1 cellular context compared by ENCODE assay signal in genomic region chr17:43360739-43361498, GRCh38.
TF ChIP-seq lines count a peak whose summit lies in the region.

No MANE protein-coding gene starts in this region.

TF ChIP-seq in HepG2, 621 proteins besides CTCF, POLR2A, EP300 and RAD21 (continued from another document and continues in another):
- TF ChIP-seq, protein P1, sequence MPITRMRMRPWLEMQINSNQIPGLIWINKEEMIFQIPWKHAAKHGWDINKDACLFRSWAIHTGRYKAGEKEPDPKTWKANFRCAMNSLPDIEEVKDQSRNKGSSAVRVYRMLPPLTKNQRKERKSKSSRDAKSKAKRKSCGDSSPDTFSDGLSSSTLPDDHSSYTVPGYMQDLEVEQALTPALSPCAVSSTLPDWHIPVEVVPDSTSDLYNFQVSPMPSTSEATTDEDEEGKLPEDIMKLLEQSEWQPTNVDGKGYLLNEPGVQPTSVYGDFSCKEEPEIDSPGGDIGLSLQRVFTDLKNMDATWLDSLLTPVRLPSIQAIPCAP (CRISPR knock-in tag; IDR thresholded peaks at IDR 0.05; ENCODE audit: low read depth), result peak; percentile 97
- TF ChIP-seq NFE2L1 (CRISPR knock-in tag; IDR thresholded peaks at IDR 0.05; ENCODE audit: borderline replicate concordance) (no peak), NFE2L2 (IDR thresholded peaks at IDR 0.05; ENCODE audit: low read length) (peak; percentile 2; the same call in 1 of the 2 replicates), ZNF547 (CRISPR knock-in tag; IDR thresholded peaks at IDR 0.05) (peak; percentile 94), KLF16 (CRISPR knock-in tag; IDR thresholded peaks at IDR 0.05) (peak; percentile 92 to 100; a peak in 3 of 4 replicates), JUNB (CRISPR knock-in tag; IDR thresholded peaks at IDR 0.05; ENCODE audit: borderline replicate concordance) (peak; percentile 93), ZBTB42 (CRISPR knock-in tag; IDR thresholded peaks at IDR 0.05) (peak; percentile 67; the same call in 1 of the 2 replicates), ZNF674 (CRISPR knock-in tag; IDR thresholded peaks at IDR 0.05; ENCODE audit: low read depth) (peak; percentile 97; the same call in 1 of the 2 replicates), SATB2 (CRISPR knock-in tag; IDR thresholded peaks at IDR 0.05) (peak; percentile 57; the same call in 1 of the 2 replicates), ZNF296 (CRISPR knock-in tag; conservative IDR thresholded peaks at IDR 0.05) (peak; percentile 34; the same call in 1 of the 2 replicates), ZNF253 (CRISPR knock-in tag; IDR thresholded peaks at IDR 0.05; ENCODE audit: borderline replicate concordance) (peak; percentile 96), ZNF788 (CRISPR knock-in tag; IDR thresholded peaks at IDR 0.05; ENCODE audit: borderline replicate concordance) (peak; percentile 81; the same call in 1 of the 2 replicates), RFXANK (CRISPR knock-in tag; IDR thresholded peaks at IDR 0.05) (no peak; the same call in 1 of the 2 replicates), ZNF75D (CRISPR knock-in tag; IDR thresholded peaks at IDR 0.05; ENCODE audit: borderline replicate concordance) (0 out of 2 replicates have a peak, but pooled peaks have one; percentile 65), PREB (CRISPR knock-in tag; IDR thresholded peaks at IDR 0.05) (no peak), ZNF816 (CRISPR knock-in tag; IDR thresholded peaks at IDR 0.05; ENCODE audit: borderline replicate concordance) (peak; percentile 86; the same call in 1 of the 2 replicates), ZBTB8A (CRISPR knock-in tag; IDR thresholded peaks at IDR 0.05; ENCODE audit: borderline replicate concordance, low read depth) (peak; percentile 87; the same call in 1 of the 2 replicates), ZMYM2 (CRISPR knock-in tag; IDR thresholded peaks at IDR 0.05) (no peak), MYC (CRISPR knock-in tag; IDR thresholded peaks at IDR 0.05; ENCODE audit: borderline replicate concordance) (peak; percentile 48; the same call in 1 of the 2 replicates), HNRNPL (IDR thresholded peaks at IDR 0.05; ENCODE audit: low read depth, low read length) (peak; percentile 79; the same call in 1 of the 2 replicates), SP140L (CRISPR knock-in tag; IDR thresholded peaks at IDR 0.05; ENCODE audit: borderline replicate concordance) (no peak), ZNF607 (CRISPR knock-in tag; IDR thresholded peaks at IDR 0.05; ENCODE audit: borderline replicate concordance) (peak; percentile 29; the same call in 1 of the 2 replicates), ZNF558 (CRISPR knock-in tag; IDR thresholded peaks at IDR 0.05; ENCODE audit: borderline replicate concordance) (peak; percentile 94; the same call in 1 of the 2 replicates), ZSCAN25 (CRISPR knock-in tag; IDR thresholded peaks at IDR 0.05) (peak; percentile 66; the same call in 1 of the 2 replicates), SNAPC5 (CRISPR knock-in tag; IDR thresholded peaks at IDR 0.05; ENCODE audit: borderline replicate concordance) (peak; percentile 99), RXRA (CRISPR knock-in tag; IDR thresholded peaks at IDR 0.05) (peak; percentile 75), ATF7-NPFF (CRISPR knock-in tag; IDR thresholded peaks at IDR 0.05; ENCODE audit: low read depth) (peak; percentile 99), SP4 (CRISPR knock-in tag; IDR thresholded peaks at IDR 0.05) (peak; percentile 72), HIVEP1 (CRISPR knock-in tag; IDR thresholded peaks at IDR 0.05) (no peak; the same call in 1 of the 2 replicates), ZFX (CRISPR knock-in tag; IDR thresholded peaks at IDR 0.05; ENCODE audit: low read depth) (peak; percentile 79), SOX6 (IDR thresholded peaks at IDR 0.05) (no peak), SOX6 (CRISPR knock-in tag; IDR thresholded peaks at IDR 0.05) (peak; percentile 84), ZNF451 (CRISPR knock-in tag; IDR thresholded peaks at IDR 0.05) (0 out of 2 replicates have a peak, but pooled peaks have one; percentile 46), XRCC5 (optimal IDR thresholded peaks at IDR 0.05; ENCODE audit: low read length) (peak; percentile 1), TRIM22 (IDR thresholded peaks at IDR 0.05) (no peak), RCOR2 (CRISPR knock-in tag; IDR thresholded peaks at IDR 0.05) (0 out of 2 replicates have a peak, but pooled peaks have one; percentile 69), TEAD3 (CRISPR knock-in tag; optimal IDR thresholded peaks at IDR 0.05; ENCODE audit: borderline replicate concordance) (peak; percentile 78), PLRG1 (conservative IDR thresholded peaks at IDR 0.05) (no peak), SRY (CRISPR knock-in tag; IDR thresholded peaks at IDR 0.05) (peak; percentile 66; the same call in 1 of the 2 replicates), ARNT2 (CRISPR knock-in tag; IDR thresholded peaks at IDR 0.05; ENCODE audit: low read depth) (peak; percentile 99), ZNF720 (CRISPR knock-in tag; IDR thresholded peaks at IDR 0.05) (peak; percentile 97; the same call in 1 of the 2 replicates), ZNF746 (CRISPR knock-in tag; IDR thresholded peaks at IDR 0.05) (peak; percentile 73; the same call in 1 of the 2 replicates), ZMYM4 (CRISPR knock-in tag; IDR thresholded peaks at IDR 0.05) (peak; percentile 88), ZNF430 (CRISPR knock-in tag; IDR thresholded peaks at IDR 0.05) (peak; percentile 63)
- TF ChIP-seq, protein P2, sequence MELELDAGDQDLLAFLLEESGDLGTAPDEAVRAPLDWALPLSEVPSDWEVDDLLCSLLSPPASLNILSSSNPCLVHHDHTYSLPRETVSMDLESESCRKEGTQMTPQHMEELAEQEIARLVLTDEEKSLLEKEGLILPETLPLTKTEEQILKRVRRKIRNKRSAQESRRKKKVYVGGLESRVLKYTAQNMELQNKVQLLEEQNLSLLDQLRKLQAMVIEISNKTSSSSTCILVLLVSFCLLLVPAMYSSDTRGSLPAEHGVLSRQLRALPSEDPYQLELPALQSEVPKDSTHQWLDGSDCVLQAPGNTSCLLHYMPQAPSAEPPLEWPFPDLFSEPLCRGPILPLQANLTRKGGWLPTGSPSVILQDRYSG (CRISPR knock-in tag; IDR thresholded peaks at IDR 0.05), result no peak
- TF ChIP-seq, protein P3, sequence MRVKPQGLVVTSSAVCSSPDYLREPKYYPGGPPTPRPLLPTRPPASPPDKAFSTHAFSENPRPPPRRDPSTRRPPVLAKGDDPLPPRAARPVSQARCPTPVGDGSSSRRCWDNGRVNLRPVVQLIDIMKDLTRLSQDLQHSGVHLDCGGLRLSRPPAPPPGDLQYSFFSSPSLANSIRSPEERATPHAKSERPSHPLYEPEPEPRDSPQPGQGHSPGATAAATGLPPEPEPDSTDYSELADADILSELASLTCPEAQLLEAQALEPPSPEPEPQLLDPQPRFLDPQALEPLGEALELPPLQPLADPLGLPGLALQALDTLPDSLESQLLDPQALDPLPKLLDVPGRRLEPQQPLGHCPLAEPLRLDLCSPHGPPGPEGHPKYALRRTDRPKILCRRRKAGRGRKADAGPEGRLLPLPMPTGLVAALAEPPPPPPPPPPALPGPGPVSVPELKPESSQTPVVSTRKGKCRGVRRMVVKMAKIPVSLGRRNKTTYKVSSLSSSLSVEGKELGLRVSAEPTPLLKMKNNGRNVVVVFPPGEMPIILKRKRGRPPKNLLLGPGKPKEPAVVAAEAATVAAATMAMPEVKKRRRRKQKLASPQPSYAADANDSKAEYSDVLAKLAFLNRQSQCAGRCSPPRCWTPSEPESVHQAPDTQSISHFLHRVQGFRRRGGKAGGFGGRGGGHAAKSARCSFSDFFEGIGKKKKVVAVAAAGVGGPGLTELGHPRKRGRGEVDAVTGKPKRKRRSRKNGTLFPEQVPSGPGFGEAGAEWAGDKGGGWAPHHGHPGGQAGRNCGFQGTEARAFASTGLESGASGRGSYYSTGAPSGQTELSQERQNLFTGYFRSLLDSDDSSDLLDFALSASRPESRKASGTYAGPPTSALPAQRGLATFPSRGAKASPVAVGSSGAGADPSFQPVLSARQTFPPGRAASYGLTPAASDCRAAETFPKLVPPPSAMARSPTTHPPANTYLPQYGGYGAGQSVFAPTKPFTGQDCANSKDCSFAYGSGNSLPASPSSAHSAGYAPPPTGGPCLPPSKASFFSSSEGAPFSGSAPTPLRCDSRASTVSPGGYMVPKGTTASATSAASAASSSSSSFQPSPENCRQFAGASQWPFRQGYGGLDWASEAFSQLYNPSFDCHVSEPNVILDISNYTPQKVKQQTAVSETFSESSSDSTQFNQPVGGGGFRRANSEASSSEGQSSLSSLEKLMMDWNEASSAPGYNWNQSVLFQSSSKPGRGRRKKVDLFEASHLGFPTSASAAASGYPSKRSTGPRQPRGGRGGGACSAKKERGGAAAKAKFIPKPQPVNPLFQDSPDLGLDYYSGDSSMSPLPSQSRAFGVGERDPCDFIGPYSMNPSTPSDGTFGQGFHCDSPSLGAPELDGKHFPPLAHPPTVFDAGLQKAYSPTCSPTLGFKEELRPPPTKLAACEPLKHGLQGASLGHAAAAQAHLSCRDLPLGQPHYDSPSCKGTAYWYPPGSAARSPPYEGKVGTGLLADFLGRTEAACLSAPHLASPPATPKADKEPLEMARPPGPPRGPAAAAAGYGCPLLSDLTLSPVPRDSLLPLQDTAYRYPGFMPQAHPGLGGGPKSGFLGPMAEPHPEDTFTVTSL (CRISPR knock-in tag; IDR thresholded peaks at IDR 0.05; ENCODE audit: borderline replicate concordance), result peak; percentile 40; the same call in 1 of the 2 replicates
- TF ChIP-seq, protein P4, sequence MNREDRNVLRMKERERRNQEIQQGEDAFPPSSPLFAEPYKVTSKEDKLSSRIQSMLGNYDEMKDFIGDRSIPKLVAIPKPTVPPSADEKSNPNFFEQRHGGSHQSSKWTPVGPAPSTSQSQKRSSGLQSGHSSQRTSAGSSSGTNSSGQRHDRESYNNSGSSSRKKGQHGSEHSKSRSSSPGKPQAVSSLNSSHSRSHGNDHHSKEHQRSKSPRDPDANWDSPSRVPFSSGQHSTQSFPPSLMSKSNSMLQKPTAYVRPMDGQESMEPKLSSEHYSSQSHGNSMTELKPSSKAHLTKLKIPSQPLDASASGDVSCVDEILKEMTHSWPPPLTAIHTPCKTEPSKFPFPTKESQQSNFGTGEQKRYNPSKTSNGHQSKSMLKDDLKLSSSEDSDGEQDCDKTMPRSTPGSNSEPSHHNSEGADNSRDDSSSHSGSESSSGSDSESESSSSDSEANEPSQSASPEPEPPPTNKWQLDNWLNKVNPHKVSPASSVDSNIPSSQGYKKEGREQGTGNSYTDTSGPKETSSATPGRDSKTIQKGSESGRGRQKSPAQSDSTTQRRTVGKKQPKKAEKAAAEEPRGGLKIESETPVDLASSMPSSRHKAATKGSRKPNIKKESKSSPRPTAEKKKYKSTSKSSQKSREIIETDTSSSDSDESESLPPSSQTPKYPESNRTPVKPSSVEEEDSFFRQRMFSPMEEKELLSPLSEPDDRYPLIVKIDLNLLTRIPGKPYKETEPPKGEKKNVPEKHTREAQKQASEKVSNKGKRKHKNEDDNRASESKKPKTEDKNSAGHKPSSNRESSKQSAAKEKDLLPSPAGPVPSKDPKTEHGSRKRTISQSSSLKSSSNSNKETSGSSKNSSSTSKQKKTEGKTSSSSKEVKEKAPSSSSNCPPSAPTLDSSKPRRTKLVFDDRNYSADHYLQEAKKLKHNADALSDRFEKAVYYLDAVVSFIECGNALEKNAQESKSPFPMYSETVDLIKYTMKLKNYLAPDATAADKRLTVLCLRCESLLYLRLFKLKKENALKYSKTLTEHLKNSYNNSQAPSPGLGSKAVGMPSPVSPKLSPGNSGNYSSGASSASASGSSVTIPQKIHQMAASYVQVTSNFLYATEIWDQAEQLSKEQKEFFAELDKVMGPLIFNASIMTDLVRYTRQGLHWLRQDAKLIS (CRISPR knock-in tag; IDR thresholded peaks at IDR 0.05), result peak; percentile 98
- TF ChIP-seq, protein P5, sequence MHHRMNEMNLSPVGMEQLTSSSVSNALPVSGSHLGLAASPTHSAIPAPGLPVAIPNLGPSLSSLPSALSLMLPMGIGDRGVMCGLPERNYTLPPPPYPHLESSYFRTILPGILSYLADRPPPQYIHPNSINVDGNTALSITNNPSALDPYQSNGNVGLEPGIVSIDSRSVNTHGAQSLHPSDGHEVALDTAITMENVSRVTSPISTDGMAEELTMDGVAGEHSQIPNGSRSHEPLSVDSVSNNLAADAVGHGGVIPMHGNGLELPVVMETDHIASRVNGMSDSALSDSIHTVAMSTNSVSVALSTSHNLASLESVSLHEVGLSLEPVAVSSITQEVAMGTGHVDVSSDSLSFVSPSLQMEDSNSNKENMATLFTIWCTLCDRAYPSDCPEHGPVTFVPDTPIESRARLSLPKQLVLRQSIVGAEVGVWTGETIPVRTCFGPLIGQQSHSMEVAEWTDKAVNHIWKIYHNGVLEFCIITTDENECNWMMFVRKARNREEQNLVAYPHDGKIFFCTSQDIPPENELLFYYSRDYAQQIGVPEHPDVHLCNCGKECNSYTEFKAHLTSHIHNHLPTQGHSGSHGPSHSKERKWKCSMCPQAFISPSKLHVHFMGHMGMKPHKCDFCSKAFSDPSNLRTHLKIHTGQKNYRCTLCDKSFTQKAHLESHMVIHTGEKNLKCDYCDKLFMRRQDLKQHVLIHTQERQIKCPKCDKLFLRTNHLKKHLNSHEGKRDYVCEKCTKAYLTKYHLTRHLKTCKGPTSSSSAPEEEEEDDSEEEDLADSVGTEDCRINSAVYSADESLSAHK (CRISPR knock-in tag; IDR thresholded peaks at IDR 0.05; ENCODE audit: borderline replicate concordance), result peak; percentile 90; the same call in 1 of the 2 replicates
- TF ChIP-seq, protein P6, sequence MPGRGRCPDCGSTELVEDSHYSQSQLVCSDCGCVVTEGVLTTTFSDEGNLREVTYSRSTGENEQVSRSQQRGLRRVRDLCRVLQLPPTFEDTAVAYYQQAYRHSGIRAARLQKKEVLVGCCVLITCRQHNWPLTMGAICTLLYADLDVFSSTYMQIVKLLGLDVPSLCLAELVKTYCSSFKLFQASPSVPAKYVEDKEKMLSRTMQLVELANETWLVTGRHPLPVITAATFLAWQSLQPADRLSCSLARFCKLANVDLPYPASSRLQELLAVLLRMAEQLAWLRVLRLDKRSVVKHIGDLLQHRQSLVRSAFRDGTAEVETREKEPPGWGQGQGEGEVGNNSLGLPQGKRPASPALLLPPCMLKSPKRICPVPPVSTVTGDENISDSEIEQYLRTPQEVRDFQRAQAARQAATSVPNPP (CRISPR knock-in tag; IDR thresholded peaks at IDR 0.05), result peak; percentile 99
